19 cellular contexts compared by ENCODE assay signal in the genomic region with DNA sequence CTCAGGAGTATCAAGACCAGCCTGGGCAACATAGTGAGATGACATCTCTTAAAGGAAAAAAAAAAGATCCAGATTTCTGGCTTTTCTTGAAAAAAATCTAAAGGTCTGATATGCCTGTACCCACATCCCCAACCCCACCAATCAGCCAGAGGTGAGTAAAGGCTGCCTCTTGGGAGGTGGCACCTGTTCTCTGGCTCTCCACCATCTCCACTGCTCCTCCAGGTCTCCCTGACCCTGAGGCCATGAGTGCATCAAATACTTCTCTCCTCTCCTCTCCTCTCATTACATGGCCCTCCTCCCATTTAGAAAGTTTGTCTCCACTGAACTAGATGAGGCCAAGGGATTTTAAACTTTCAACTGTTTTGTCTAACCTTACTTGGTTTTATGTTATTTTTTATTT. TPM values are rescaled to one million over a fixed set of nuclear protein-coding genes. Genes with fewer than 3 reads are reported as not detected.
DNase-seq lines count a peak whose midpoint lies in the region; ATAC-seq and TF ChIP-seq lines count a peak whose summit lies in the region.
"Had no signal": no experiment of that assay in that cellular context is flagged by ENCODE, and none has a peak within 500 bp of the region (broad histone marks: within the 10 kb centered on the region; RNA-seq: fewer than 3 reads in every experiment).

No MANE protein-coding gene starts in this region.

- DNase-seq in activated CD4-positive, alpha-beta T cell treated with anti-CD3 and anti-CD28 coated beads for 36 hours = no peak
- no peak for DNase-seq in activated CD4-positive, alpha-beta T cell treated with anti-CD3 and anti-CD28 coated beads, Interleukin-2, amount 50 U/mL, for 1 hour
- DNase-seq in ELF-1 (ENCODE audit: low read depth, low spot score) = peak; percentile 40
- DNase-seq in chondrocyte (ENCODE audit: low spot score) = no peak
- DNase-seq in psoas muscle = no peak
- DNase-seq in Kasumi-1 (lab: John Stamatoyannopoulos, UW) = no peak
- DNase-seq in D341Med (ENCODE audit: low spot score) = no peak
- DNase-seq in effector CD4-positive, alpha-beta T cell = no peak
- DNase-seq: activated CD4-positive, alpha-beta T cell treated with anti-CD3 and anti-CD28 coated beads for 48 hours; central memory CD4-positive, alpha-beta T cell; COR-L47; GF-D8; IMR-90; mucosa of descending colon; NCI-H1105 treated with DMSO at 0.1 percent for 48 hours; posterior cingulate gyrus; substantia nigra had no signal

- peak overlapping the region; percentile 85 for H3K4me3 Mint-ChIP-seq in activated CD4-positive, alpha-beta T cell treated with anti-CD3 and anti-CD28 coated beads for 36 hours
- no peak overlapping the region for H3K4me3 Mint-ChIP-seq in chondrocyte (ENCODE audit: unreplicated experiment)

- H3K4me1 ChIP-seq in psoas muscle = peaks cover 54% of the 10 kb centered on the region

- H3K27me3 Mint-ChIP-seq in activated CD4-positive, alpha-beta T cell treated with anti-CD3 and anti-CD28 coated beads for 36 hours = no peaks in the 10 kb centered on the region
- H3K27me3 Mint-ChIP-seq in chondrocyte (ENCODE audit: low read depth) = no peaks in the 10 kb centered on the region

- intact Hi-C loops in activated CD4-positive, alpha-beta T cell treated with anti-CD3 and anti-CD28 coated beads for 36 hours (cut with DNase I, micrococcal nuclease) = no loop called here
- intact Hi-C loops in psoas muscle (cut with DNase I) = no loop called here

- H3K27me3 ChIP-seq in psoas muscle (ENCODE audit: insufficient read depth in 3 of 3, low read length in 2 of 3) = no peaks in the 10 kb centered on the region

- H3K9me3 Mint-ChIP-seq in activated CD4-positive, alpha-beta T cell treated with anti-CD3 and anti-CD28 coated beads for 36 hours (ENCODE audit: low read depth) = no peaks in the 10 kb centered on the region
- H3K9me3 Mint-ChIP-seq in chondrocyte (ENCODE audit: low read depth) = no peaks in the 10 kb centered on the region

- H3K27ac ChIP-seq in psoas muscle = peak overlapping the region; percentile 95

- CTCF ChIA-PET in activated CD4-positive, alpha-beta T cell treated with anti-CD3 and anti-CD28 coated beads for 36 hours (lab: Charles Lee) = no interaction called here

- POLR2A ChIA-PET in activated CD4-positive, alpha-beta T cell treated with anti-CD3 and anti-CD28 coated beads for 36 hours (lab: Charles Lee) = interaction anchor here (0.7 kb wide), 1 partner anchor 107 kb away, joined by 4 read pairs; no protein-coding TSS in a partner anchor

- no peak for TF ChIP-seq CTCF in chondrocyte (IDR thresholded peaks at IDR 0.05)
- TF ChIP-seq CTCF in psoas muscle (IDR thresholded peaks at IDR 0.05) = no peak

- peak overlapping the region; percentile 88 for H3K27ac Mint-ChIP-seq in activated CD4-positive, alpha-beta T cell treated with anti-CD3 and anti-CD28 coated beads for 36 hours
- peak overlapping the region; percentile 75 for H3K27ac Mint-ChIP-seq in chondrocyte (ENCODE audit: unreplicated experiment)

- no peak overlapping the region for H3K4me3 ChIP-seq in psoas muscle
- H3K4me3 ChIP-seq: mucosa of descending colon had no signal

- H3K36me3 Mint-ChIP-seq in activated CD4-positive, alpha-beta T cell treated with anti-CD3 and anti-CD28 coated beads for 36 hours (ENCODE audit: low read depth) = peaks cover 84% of the 10 kb centered on the region
- H3K36me3 Mint-ChIP-seq in chondrocyte (ENCODE audit: low read depth) = peaks cover 3% of the 10 kb centered on the region

- H3K36me3 ChIP-seq in psoas muscle (ENCODE audit: insufficient read depth in 1 of 2, low read depth in 1 of 2) = peaks cover 2% of the 10 kb centered on the region in 2 donors

- no peak for ATAC-seq in activated CD4-positive, alpha-beta T cell treated with anti-CD3 and anti-CD28 coated beads for 36 hours
- ATAC-seq in psoas muscle = no peak
- ATAC-seq: mucosa of descending colon had no signal

- no peaks in the 10 kb centered on the region for H3K9me3 ChIP-seq in psoas muscle
- H3K9me3 ChIP-seq: mucosa of descending colon had no signal

- H3K4me1 Mint-ChIP-seq in activated CD4-positive, alpha-beta T cell treated with anti-CD3 and anti-CD28 coated beads for 36 hours = peaks cover 63% of the 10 kb centered on the region
- H3K4me1 Mint-ChIP-seq in chondrocyte (ENCODE audit: low read depth) = peaks cover 62% of the 10 kb centered on the region

RNA-seq across cellular contexts. Expression of gene SIAH2, which starts 5.2 kb away (rescaled TPM):
- 100 to 1,000 TPM in 1 of 2 experiments, 10 to 100 TPM in 1; 85.7 to 154 TPM for total RNA-seq in activated CD4-positive, alpha-beta T cell treated with anti-CD3 and anti-CD28 coated beads for 36 hours
- 24.3 to 39.7 TPM (median 39.2 TPM) in 3 replicates for total RNA-seq in chondrocyte
- total RNA-seq in psoas muscle = 10 to 100 TPM; 10.2 to 13.6 (median 11.7) TPM
- 10 to 100 TPM in 2 of 3 donors, 1 to 10 TPM in 1; 8.8 to 15.2 (median 13.8) TPM for polyA plus RNA-seq in psoas muscle

RNA-seq across cellular contexts. Expression of gene ERICH6, which starts 54.0 kb away (rescaled TPM):
- under 1 TPM in 1 of 2 experiments, not detected in 1; 0.58 TPM for total RNA-seq in activated CD4-positive, alpha-beta T cell treated with anti-CD3 and anti-CD28 coated beads for 36 hours
- total RNA-seq in chondrocyte (not detected in 3 replicates), psoas muscle (not detected)
- polyA plus RNA-seq in psoas muscle = not detected
- total RNA-seq: A172; mucosa of descending colon; T-helper 1 cell treated with Interleukin-12 subunit alpha and Interleukin-12 subunit beta and Interleukin-4 antibody, amounts not matched to agents 30 ng/mL and 1 ng/mL, for 36 hours had no signal
- polyA plus RNA-seq: IMR-90 had no signal
